In genomic region chr6:40792183-40792582, GRCh38 we compare ENCODE assay signal across 25 cellular contexts.
"Had no signal": no experiment of that assay in that cellular context is flagged by ENCODE, and none has a peak within 500 bp of the region (broad histone marks: within the 10 kb centered on the region; RNA-seq: fewer than 3 reads in every experiment).

No MANE protein-coding gene starts in this region.

- H3K79me2 ChIP-seq: hepatocyte had no signal

- H3K27me3 Mint-ChIP-seq: stimulated activated naive CD8-positive, alpha-beta T cell treated with anti-CD3 and anti-CD28 coated beads, Interleukin-15, Interleukin-2, amounts not matched to agents 100 ng/mL and 50 ng/mL, for 24 hours had no signal

- H3K4me3 ChIP-seq: gastrocnemius medialis, hepatocyte, left lung, ovary, psoas muscle, sigmoid colon, suprapubic skin, vagina had no signal

- H3K4me1 ChIP-seq: left lung, suprapubic skin had no signal

- H3K4me3 Mint-ChIP-seq: effector memory CD8-positive, alpha-beta T cell; naive thymus-derived CD4-positive, alpha-beta T cell; stimulated activated memory B cell treated with anti-CD40 and anti-IgM and Interleukin-4, amounts not matched to agents 10 μg/mL and 1 μg/mL and 100 μg/mL, for 72 hours; stimulated activated naive CD8-positive, alpha-beta T cell treated with anti-CD3 and anti-CD28 coated beads, Interleukin-15, Interleukin-2, amounts not matched to agents 100 ng/mL and 50 ng/mL, for 24 hours had no signal

- H3K27me3 ChIP-seq: gastrocnemius medialis, hepatocyte, left lung, ovary, sigmoid colon, suprapubic skin, vagina had no signal

- H3K4me2 ChIP-seq: hepatocyte had no signal

- H3K36me3 ChIP-seq: gastrocnemius medialis, left lung, ovary, sigmoid colon, suprapubic skin, vagina had no signal

- DNase-seq: cortex of kidney; effector memory CD8-positive, alpha-beta T cell; erythroblast; foreskin fibroblast; gastrocnemius medialis; head of caudate nucleus; left cardiac atrium; left lung; mesenchymal stem cell; midbrain; naive thymus-derived CD4-positive, alpha-beta T cell; occipital lobe; ovary; posterior cingulate gyrus; psoas muscle; right cardiac atrium; sigmoid colon; stimulated activated CD4-positive, alpha-beta T cell treated with anti-CD3 and anti-CD28 coated beads, Interleukin-2, amount 100 ng/mL, for 24 hours; stimulated activated CD4-positive, alpha-beta T cell treated with anti-CD3 and anti-CD28 coated beads, Interleukin-4, amount 100 ng/mL, for 24 hours; trophoblast cell had no signal

- ATAC-seq: effector memory CD8-positive, alpha-beta T cell; gastrocnemius medialis; left cardiac atrium; left lung; naive thymus-derived CD4-positive, alpha-beta T cell; psoas muscle; right cardiac atrium; stimulated activated memory B cell treated with anti-CD40 and anti-IgM and Interleukin-4, amounts not matched to agents 10 μg/mL and 1 μg/mL and 100 μg/mL, for 72 hours had no signal

- H3K36me3 Mint-ChIP-seq: stimulated activated memory B cell treated with anti-CD40 and anti-IgM and Interleukin-4, amounts not matched to agents 10 μg/mL and 1 μg/mL and 100 μg/mL, for 72 hours had no signal

- H3K27ac Mint-ChIP-seq: stimulated activated memory B cell treated with anti-CD40 and anti-IgM and Interleukin-4, amounts not matched to agents 10 μg/mL and 1 μg/mL and 100 μg/mL, for 72 hours; stimulated activated naive CD8-positive, alpha-beta T cell treated with anti-CD3 and anti-CD28 coated beads, Interleukin-15, Interleukin-2, amounts not matched to agents 100 ng/mL and 50 ng/mL, for 24 hours had no signal

- H3K9me3 Mint-ChIP-seq: effector memory CD8-positive, alpha-beta T cell; stimulated activated memory B cell treated with anti-CD40 and anti-IgM and Interleukin-4, amounts not matched to agents 10 μg/mL and 1 μg/mL and 100 μg/mL, for 72 hours; stimulated activated naive CD8-positive, alpha-beta T cell treated with anti-CD3 and anti-CD28 coated beads, Interleukin-15, Interleukin-2, amounts not matched to agents 100 ng/mL and 50 ng/mL, for 24 hours had no signal

- H3K27ac ChIP-seq: gastrocnemius medialis, hepatocyte, left lung, ovary, psoas muscle, sigmoid colon, suprapubic skin, vagina had no signal
